In genomic region chr1:15770313-15770962, GRCh38 we compare ENCODE assay signal across 25 cellular contexts. TPM values are rescaled to one million over a fixed set of nuclear protein-coding genes. Genes with fewer than 3 reads are reported as not detected.
"Had no signal": no experiment of that assay in that cellular context is flagged by ENCODE, and none has a peak within 500 bp of the region (broad histone marks: within the 10 kb centered on the region; RNA-seq: fewer than 3 reads in every experiment).

No MANE protein-coding gene starts in this region.

- H3K4me1 Mint-ChIP-seq: endodermal cell; naive thymus-derived CD8-positive, alpha-beta T cell; stimulated activated naive B cell treated with anti-CD40 and anti-IgM and Interleukin-4, amounts not matched to agents 10 μg/mL and 1 μg/mL and 100 μg/mL, for 72 hours had no signal

- H3K27ac Mint-ChIP-seq: endodermal cell; naive thymus-derived CD8-positive, alpha-beta T cell; nephron progenitor cell; stimulated activated naive B cell treated with anti-CD40 and anti-IgM and Interleukin-4, amounts not matched to agents 10 μg/mL and 1 μg/mL and 100 μg/mL, for 72 hours; stimulated activated naive CD8-positive, alpha-beta T cell treated with anti-CD3 and anti-CD28 coated beads, Interleukin-15, Interleukin-2, amounts not matched to agents 100 ng/mL and 50 ng/mL, for 24 hours; type B pancreatic cell had no signal

- H3K9me3 Mint-ChIP-seq: endodermal cell; nephron progenitor cell; stimulated activated naive B cell treated with anti-CD40 and anti-IgM and Interleukin-4, amounts not matched to agents 10 μg/mL and 1 μg/mL and 100 μg/mL, for 72 hours; stimulated activated naive CD8-positive, alpha-beta T cell treated with anti-CD3 and anti-CD28 coated beads, Interleukin-15, Interleukin-2, amounts not matched to agents 100 ng/mL and 50 ng/mL, for 24 hours; type B pancreatic cell had no signal

- H2AFZ ChIP-seq: hepatocyte had no signal

- H3K9me3 ChIP-seq: gastrocnemius medialis, left ventricle myocardium inferior, lower lobe of right lung, pancreas, right lobe of liver had no signal

- ATAC-seq: esophagus mucosa; gastrocnemius medialis; left cardiac atrium; lower lobe of right lung; naive thymus-derived CD8-positive, alpha-beta T cell; pancreas; stimulated activated naive B cell treated with anti-CD40 and anti-IgM and Interleukin-4, amounts not matched to agents 10 μg/mL and 1 μg/mL and 100 μg/mL, for 72 hours had no signal

- H3K4me2 ChIP-seq: hepatocyte had no signal

- H3K27ac ChIP-seq: dorsolateral prefrontal cortex, epithelial cell of prostate, gastrocnemius medialis, hepatocyte, left ventricle myocardium inferior, lower lobe of right lung, pancreas, right lobe of liver had no signal

- DNase-seq: dorsolateral prefrontal cortex; effector CD4-positive, alpha-beta T cell; endodermal cell; foreskin fibroblast; gastrocnemius medialis; head of caudate nucleus; left cardiac atrium; left ventricle myocardium inferior; lower lobe of right lung; naive thymus-derived CD8-positive, alpha-beta T cell; nephron progenitor cell; occipital lobe; pancreas; retina; right lobe of liver; small intestine; stimulated activated CD4-positive, alpha-beta T cell treated with anti-CD3 and anti-CD28 coated beads, Interleukin-15, amount 100 ng/mL, for 24 hours; stimulated activated CD4-positive, alpha-beta T cell treated with anti-CD3 and anti-CD28 coated beads, Interleukin-2, amount 100 ng/mL, for 48 hours; stimulated activated naive B cell treated with anti-CD40 and anti-IgM and Interleukin-4, amounts not matched to agents 10 μg/mL and 1 μg/mL and 100 μg/mL, for 72 hours had no signal

- H3K27me3 Mint-ChIP-seq: type B pancreatic cell had no signal

- H3K4me3 Mint-ChIP-seq: endodermal cell; naive thymus-derived CD8-positive, alpha-beta T cell; nephron progenitor cell; stimulated activated naive B cell treated with anti-CD40 and anti-IgM and Interleukin-4, amounts not matched to agents 10 μg/mL and 1 μg/mL and 100 μg/mL, for 72 hours; stimulated activated naive CD8-positive, alpha-beta T cell treated with anti-CD3 and anti-CD28 coated beads, Interleukin-15, Interleukin-2, amounts not matched to agents 100 ng/mL and 50 ng/mL, for 24 hours; type B pancreatic cell had no signal

- H3K27me3 ChIP-seq: gastrocnemius medialis, hepatocyte, pancreas, right lobe of liver had no signal

- H3K36me3 ChIP-seq: gastrocnemius medialis had no signal

- H3K4me3 ChIP-seq: dorsolateral prefrontal cortex, gastrocnemius medialis, hepatocyte, left ventricle myocardium inferior, lower lobe of right lung, pancreas, right lobe of liver had no signal

- H3K36me3 Mint-ChIP-seq: naive thymus-derived CD8-positive, alpha-beta T cell; stimulated activated naive B cell treated with anti-CD40 and anti-IgM and Interleukin-4, amounts not matched to agents 10 μg/mL and 1 μg/mL and 100 μg/mL, for 72 hours had no signal

- H3K4me1 ChIP-seq: gastrocnemius medialis, lower lobe of right lung, right lobe of liver had no signal

RNA-seq across cellular contexts. Expression of gene FBLIM1, which starts 11.8 kb away (rescaled TPM):
- polyA plus RNA-seq: naive thymus-derived CD8-positive, alpha-beta T cell had no signal

RNA-seq across cellular contexts. Expression of gene TMEM82, which starts 28.1 kb away (rescaled TPM):
- polyA plus RNA-seq: naive thymus-derived CD8-positive, alpha-beta T cell; pancreas; thymus had no signal
